In genomic region chr13:29952245-29952644, GRCh38 we compare ENCODE assay signal across 27 cellular contexts.
"Had no signal": no experiment of that assay in that cellular context is flagged by ENCODE, and none has a peak within 500 bp of the region (broad histone marks: within the 10 kb centered on the region; RNA-seq: fewer than 3 reads in every experiment).

No MANE protein-coding gene starts in this region.

- H3K36me3 ChIP-seq: pancreas, prostate gland, right atrium auricular region, right lobe of liver, sigmoid colon, stomach, thoracic aorta, thyroid gland, tibial nerve, upper lobe of left lung, vagina had no signal

- H3K4me3 Mint-ChIP-seq: natural killer cell treated with Interleukin-12 subunit alpha and Interleukin-12 subunit beta and Interleukin-15 and Interleukin-18, amount 100 ng/mL, for 72 hours; nephron progenitor cell; neural crest cell; stimulated activated effector memory CD8-positive, alpha-beta T cell treated with anti-CD3 and anti-CD28 coated beads, Interleukin-12 subunit alpha, Interleukin-12 subunit beta, amount 100 ng/mL, for 72 hours; stimulated activated naive B cell treated with anti-CD40 and anti-IgM and Interleukin-4, amounts not matched to agents 10 μg/mL and 1 μg/mL and 100 μg/mL, for 72 hours; stimulated activated naive CD8-positive, alpha-beta T cell treated with anti-CD3 and anti-CD28 coated beads, Interleukin-15, Interleukin-2, amounts not matched to agents 100 ng/mL and 50 ng/mL, for 24 hours had no signal

- H3K9me3 Mint-ChIP-seq: naive thymus-derived CD8-positive, alpha-beta T cell; natural killer cell treated with Interleukin-12 subunit alpha and Interleukin-12 subunit beta and Interleukin-15 and Interleukin-18, amount 100 ng/mL, for 72 hours; nephron progenitor cell; neural crest cell; stimulated activated effector memory CD8-positive, alpha-beta T cell treated with anti-CD3 and anti-CD28 coated beads, Interleukin-12 subunit alpha, Interleukin-12 subunit beta, amount 100 ng/mL, for 72 hours; stimulated activated naive B cell treated with anti-CD40 and anti-IgM and Interleukin-4, amounts not matched to agents 10 μg/mL and 1 μg/mL and 100 μg/mL, for 72 hours; stimulated activated naive CD8-positive, alpha-beta T cell treated with anti-CD3 and anti-CD28 coated beads, Interleukin-15, Interleukin-2, amounts not matched to agents 100 ng/mL and 50 ng/mL, for 24 hours had no signal

- H3K9me3 ChIP-seq: pancreas, prostate gland, right atrium auricular region, right lobe of liver, sigmoid colon, stomach, thoracic aorta, thyroid gland, tibial nerve, upper lobe of left lung, vagina had no signal

- H3K27me3 ChIP-seq: pancreas, right atrium auricular region, right lobe of liver, thyroid gland, tibial nerve, upper lobe of left lung, vagina had no signal

- DNase-seq: naive thymus-derived CD8-positive, alpha-beta T cell; nephron progenitor cell; occipital lobe; pancreas; retina; right lobe of liver; sigmoid colon; small intestine; stimulated activated CD4-positive, alpha-beta T cell treated with anti-CD3 and anti-CD28 coated beads, Interleukin-15, amount 100 ng/mL, for 24 hours; stimulated activated CD4-positive, alpha-beta T cell treated with anti-CD3 and anti-CD28 coated beads, Interleukin-2, amount 100 ng/mL, for 24 hours; stimulated activated CD4-positive, alpha-beta T cell treated with anti-CD3 and anti-CD28 coated beads, Interleukin-2, amount 100 ng/mL, for 48 hours; stimulated activated CD4-positive, alpha-beta T cell treated with anti-CD3 and anti-CD28 coated beads, Interleukin-4, amount 100 ng/mL, for 24 hours; stimulated activated naive B cell treated with anti-CD40 and anti-IgM and Interleukin-4, amounts not matched to agents 10 μg/mL and 1 μg/mL and 100 μg/mL, for 72 hours; stimulated activated naive CD4-positive, alpha-beta T cell treated with Interleukin-2 at 50 U/mL for 16 hours; stomach; thyroid gland; trophoblast cell; upper lobe of left lung had no signal

- H3K27me3 Mint-ChIP-seq: naive thymus-derived CD8-positive, alpha-beta T cell; stimulated activated naive CD8-positive, alpha-beta T cell treated with anti-CD3 and anti-CD28 coated beads, Interleukin-15, Interleukin-2, amounts not matched to agents 100 ng/mL and 50 ng/mL, for 24 hours had no signal

- H3K4me1 ChIP-seq: pancreas, prostate gland, right atrium auricular region, vagina had no signal

- H3K27ac ChIP-seq: pancreas, prostate gland, right atrium auricular region, right lobe of liver, sigmoid colon, stomach, thoracic aorta, thyroid gland, tibial nerve, upper lobe of left lung, vagina had no signal

- H3K4me3 ChIP-seq: pancreas, prostate gland, right atrium auricular region, right lobe of liver, sigmoid colon, stomach, thoracic aorta, thyroid gland, tibial nerve, upper lobe of left lung, vagina had no signal

- H3K36me3 Mint-ChIP-seq: naive thymus-derived CD8-positive, alpha-beta T cell; natural killer cell treated with Interleukin-12 subunit alpha and Interleukin-12 subunit beta and Interleukin-15 and Interleukin-18, amount 100 ng/mL, for 72 hours; stimulated activated effector memory CD8-positive, alpha-beta T cell treated with anti-CD3 and anti-CD28 coated beads, Interleukin-12 subunit alpha, Interleukin-12 subunit beta, amount 100 ng/mL, for 72 hours; stimulated activated naive B cell treated with anti-CD40 and anti-IgM and Interleukin-4, amounts not matched to agents 10 μg/mL and 1 μg/mL and 100 μg/mL, for 72 hours had no signal

- H3K27ac Mint-ChIP-seq: natural killer cell treated with Interleukin-12 subunit alpha and Interleukin-12 subunit beta and Interleukin-15 and Interleukin-18, amount 100 ng/mL, for 72 hours; nephron progenitor cell; stimulated activated effector memory CD8-positive, alpha-beta T cell treated with anti-CD3 and anti-CD28 coated beads, Interleukin-12 subunit alpha, Interleukin-12 subunit beta, amount 100 ng/mL, for 72 hours; stimulated activated naive B cell treated with anti-CD40 and anti-IgM and Interleukin-4, amounts not matched to agents 10 μg/mL and 1 μg/mL and 100 μg/mL, for 72 hours; stimulated activated naive CD8-positive, alpha-beta T cell treated with anti-CD3 and anti-CD28 coated beads, Interleukin-15, Interleukin-2, amounts not matched to agents 100 ng/mL and 50 ng/mL, for 24 hours had no signal

- ATAC-seq: naive thymus-derived CD8-positive, alpha-beta T cell; natural killer cell treated with Interleukin-12 subunit alpha and Interleukin-12 subunit beta and Interleukin-15 and Interleukin-18, amount 100 ng/mL, for 72 hours; pancreas; right lobe of liver; stimulated activated effector memory CD8-positive, alpha-beta T cell treated with anti-CD3 and anti-CD28 coated beads, Interleukin-12 subunit alpha, Interleukin-12 subunit beta, amount 100 ng/mL, for 72 hours; stimulated activated naive B cell treated with anti-CD40 and anti-IgM and Interleukin-4, amounts not matched to agents 10 μg/mL and 1 μg/mL and 100 μg/mL, for 72 hours had no signal
